1 cellular context compared by ENCODE assay signal in the genomic region with DNA sequence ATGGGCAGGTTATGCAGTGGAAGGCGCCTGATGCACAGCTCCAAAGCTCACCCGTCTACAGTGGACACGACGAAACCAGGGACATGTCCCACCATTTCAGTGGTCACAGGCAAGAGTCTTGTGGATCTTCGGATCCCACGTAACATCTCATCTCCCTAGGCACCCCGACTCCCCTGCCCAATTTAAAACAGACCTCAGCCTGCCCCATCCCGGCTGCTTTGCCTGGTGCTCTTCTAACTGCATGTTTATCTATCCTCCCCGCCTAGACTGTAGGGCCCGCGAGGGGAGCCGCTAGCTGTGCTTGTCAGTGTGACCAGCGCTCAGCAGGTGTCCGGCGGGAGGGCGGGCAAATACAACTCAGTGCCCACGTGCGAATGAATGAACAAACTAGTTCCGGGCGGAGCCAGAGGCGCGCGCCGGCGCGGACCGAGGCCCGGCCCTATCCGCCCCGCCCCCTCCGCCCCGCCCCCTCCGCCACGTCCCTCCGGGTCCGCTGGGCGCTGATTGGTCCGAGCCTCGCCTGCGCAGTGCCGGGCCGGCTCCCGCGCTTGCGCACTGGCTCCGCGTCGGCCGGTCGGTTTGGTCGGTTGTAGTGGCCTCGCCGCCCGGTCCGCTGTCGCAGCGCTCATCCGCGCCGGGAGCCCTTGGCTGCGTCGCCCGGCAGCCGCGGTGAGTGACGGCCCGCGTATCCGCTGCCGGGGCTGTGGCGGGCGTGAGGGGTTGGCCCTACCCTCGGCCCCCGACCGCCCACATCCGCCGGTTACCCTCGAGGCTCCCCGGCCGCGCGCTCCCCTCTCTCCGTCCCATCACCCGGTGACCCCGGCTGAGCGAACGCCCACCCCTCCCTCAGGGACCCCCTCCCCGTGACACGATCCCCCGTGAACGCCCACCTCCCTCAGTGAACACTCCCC.
TF ChIP-seq lines count a peak whose summit lies in the region.

No MANE protein-coding gene starts in this region.

TF ChIP-seq in K562, 482 proteins besides CTCF, POLR2A, EP300 and RAD21 (continued from another document):
- TF ChIP-seq ARNT (IDR thresholded peaks at IDR 0.05) (no peak), POLR2B (IDR thresholded peaks at IDR 0.05; ENCODE audit: low read depth, partially characterized antibody) (peak; percentile 86), GTF2B (IDR thresholded peaks at IDR 0.05; ENCODE audit: extremely low read depth, insufficient read length) (no peak), VEZF1 (CRISPR knock-in tag; IDR thresholded peaks at IDR 0.05) (peak; percentile 63), TEAD1 (CRISPR knock-in tag; IDR thresholded peaks at IDR 0.05) (peak in 1 of 2 experiments; percentile 60; a peak in 1 of 4 replicates), SUPT5H (IDR thresholded peaks at IDR 0.05) (peak; percentile 80), HOMEZ (CRISPR knock-in tag; IDR thresholded peaks at IDR 0.05) (no peak), ADNP (tag; IDR thresholded peaks at IDR 0.05) (no peak), E4F1 (CRISPR knock-in tag; IDR thresholded peaks at IDR 0.05; ENCODE audit: borderline replicate concordance) (no peak), L3MBTL2 (IDR thresholded peaks at IDR 0.05) (peak; percentile 93), LCOR (CRISPR knock-in tag; IDR thresholded peaks at IDR 0.05) (peak; percentile 32; the same call in 1 of the 2 replicates), BACH1 (tag; IDR thresholded peaks at IDR 0.05) (no peak), TCF3 (CRISPR knock-in tag; IDR thresholded peaks at IDR 0.05) (0 out of 2 replicates have a peak, but pooled peaks have one; percentile 23)
- TF ChIP-seq, protein P1, sequence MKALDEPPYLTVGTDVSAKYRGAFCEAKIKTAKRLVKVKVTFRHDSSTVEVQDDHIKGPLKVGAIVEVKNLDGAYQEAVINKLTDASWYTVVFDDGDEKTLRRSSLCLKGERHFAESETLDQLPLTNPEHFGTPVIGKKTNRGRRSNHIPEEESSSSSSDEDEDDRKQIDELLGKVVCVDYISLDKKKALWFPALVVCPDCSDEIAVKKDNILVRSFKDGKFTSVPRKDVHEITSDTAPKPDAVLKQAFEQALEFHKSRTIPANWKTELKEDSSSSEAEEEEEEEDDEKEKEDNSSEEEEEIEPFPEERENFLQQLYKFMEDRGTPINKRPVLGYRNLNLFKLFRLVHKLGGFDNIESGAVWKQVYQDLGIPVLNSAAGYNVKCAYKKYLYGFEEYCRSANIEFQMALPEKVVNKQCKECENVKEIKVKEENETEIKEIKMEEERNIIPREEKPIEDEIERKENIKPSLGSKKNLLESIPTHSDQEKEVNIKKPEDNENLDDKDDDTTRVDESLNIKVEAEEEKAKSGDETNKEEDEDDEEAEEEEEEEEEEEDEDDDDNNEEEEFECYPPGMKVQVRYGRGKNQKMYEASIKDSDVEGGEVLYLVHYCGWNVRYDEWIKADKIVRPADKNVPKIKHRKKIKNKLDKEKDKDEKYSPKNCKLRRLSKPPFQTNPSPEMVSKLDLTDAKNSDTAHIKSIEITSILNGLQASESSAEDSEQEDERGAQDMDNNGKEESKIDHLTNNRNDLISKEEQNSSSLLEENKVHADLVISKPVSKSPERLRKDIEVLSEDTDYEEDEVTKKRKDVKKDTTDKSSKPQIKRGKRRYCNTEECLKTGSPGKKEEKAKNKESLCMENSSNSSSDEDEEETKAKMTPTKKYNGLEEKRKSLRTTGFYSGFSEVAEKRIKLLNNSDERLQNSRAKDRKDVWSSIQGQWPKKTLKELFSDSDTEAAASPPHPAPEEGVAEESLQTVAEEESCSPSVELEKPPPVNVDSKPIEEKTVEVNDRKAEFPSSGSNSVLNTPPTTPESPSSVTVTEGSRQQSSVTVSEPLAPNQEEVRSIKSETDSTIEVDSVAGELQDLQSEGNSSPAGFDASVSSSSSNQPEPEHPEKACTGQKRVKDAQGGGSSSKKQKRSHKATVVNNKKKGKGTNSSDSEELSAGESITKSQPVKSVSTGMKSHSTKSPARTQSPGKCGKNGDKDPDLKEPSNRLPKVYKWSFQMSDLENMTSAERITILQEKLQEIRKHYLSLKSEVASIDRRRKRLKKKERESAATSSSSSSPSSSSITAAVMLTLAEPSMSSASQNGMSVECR (CRISPR knock-in tag; IDR thresholded peaks at IDR 0.05): peak; percentile 19; the same call in 1 of the 2 replicates
- TF ChIP-seq, protein P2, sequence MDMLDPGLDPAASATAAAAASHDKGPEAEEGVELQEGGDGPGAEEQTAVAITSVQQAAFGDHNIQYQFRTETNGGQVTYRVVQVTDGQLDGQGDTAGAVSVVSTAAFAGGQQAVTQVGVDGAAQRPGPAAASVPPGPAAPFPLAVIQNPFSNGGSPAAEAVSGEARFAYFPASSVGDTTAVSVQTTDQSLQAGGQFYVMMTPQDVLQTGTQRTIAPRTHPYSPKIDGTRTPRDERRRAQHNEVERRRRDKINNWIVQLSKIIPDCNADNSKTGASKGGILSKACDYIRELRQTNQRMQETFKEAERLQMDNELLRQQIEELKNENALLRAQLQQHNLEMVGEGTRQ (CRISPR knock-in tag; IDR thresholded peaks at IDR 0.05): peak; percentile 52
